ENCODE assay signal across 1 cellular context in genomic region chr4:182225257-182225852, GRCh38.
TF ChIP-seq lines count a peak whose summit lies in the region.

No MANE protein-coding gene starts in this region.

TF ChIP-seq in SK-N-SH, 30 proteins besides CTCF, POLR2A, EP300 and RAD21 (continued from another document):
- TF ChIP-seq, protein P1, sequence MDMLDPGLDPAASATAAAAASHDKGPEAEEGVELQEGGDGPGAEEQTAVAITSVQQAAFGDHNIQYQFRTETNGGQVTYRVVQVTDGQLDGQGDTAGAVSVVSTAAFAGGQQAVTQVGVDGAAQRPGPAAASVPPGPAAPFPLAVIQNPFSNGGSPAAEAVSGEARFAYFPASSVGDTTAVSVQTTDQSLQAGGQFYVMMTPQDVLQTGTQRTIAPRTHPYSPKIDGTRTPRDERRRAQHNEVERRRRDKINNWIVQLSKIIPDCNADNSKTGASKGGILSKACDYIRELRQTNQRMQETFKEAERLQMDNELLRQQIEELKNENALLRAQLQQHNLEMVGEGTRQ (IDR thresholded peaks at IDR 0.05; ENCODE audit: borderline replicate concordance, low read depth, low read length): no peak
- TF ChIP-seq RFX5 (IDR thresholded peaks at IDR 0.05; ENCODE audit: low read length): no peak
- TF ChIP-seq RXRA (IDR thresholded peaks at IDR 0.05; ENCODE audit: borderline replicate concordance, low read depth): no peak
- TF ChIP-seq, protein P2, sequence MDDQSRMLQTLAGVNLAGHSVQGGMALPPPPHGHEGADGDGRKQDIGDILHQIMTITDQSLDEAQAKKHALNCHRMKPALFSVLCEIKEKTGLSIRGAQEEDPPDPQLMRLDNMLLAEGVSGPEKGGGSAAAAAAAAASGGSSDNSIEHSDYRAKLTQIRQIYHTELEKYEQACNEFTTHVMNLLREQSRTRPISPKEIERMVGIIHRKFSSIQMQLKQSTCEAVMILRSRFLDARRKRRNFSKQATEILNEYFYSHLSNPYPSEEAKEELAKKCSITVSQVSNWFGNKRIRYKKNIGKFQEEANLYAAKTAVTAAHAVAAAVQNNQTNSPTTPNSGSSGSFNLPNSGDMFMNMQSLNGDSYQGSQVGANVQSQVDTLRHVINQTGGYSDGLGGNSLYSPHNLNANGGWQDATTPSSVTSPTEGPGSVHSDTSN (IDR thresholded peaks at IDR 0.05): no peak
- TF ChIP-seq ELF1 (IDR thresholded peaks at IDR 0.05): no peak
- TF ChIP-seq NRF1 (IDR thresholded peaks at IDR 0.05; ENCODE audit: low read depth, low read length): no peak
